15 cellular contexts compared by ENCODE assay signal in genomic region chr19:19445288-19445687, GRCh38. TPM values are rescaled to one million over a fixed set of nuclear protein-coding genes. Genes with fewer than 3 reads are reported as not detected.
DNase-seq lines count a peak whose midpoint lies in the region; ATAC-seq and TF ChIP-seq lines count a peak whose summit lies in the region.
"Had no signal": no experiment of that assay in that cellular context is flagged by ENCODE, and none has a peak within 500 bp of the region (broad histone marks: within the 10 kb centered on the region; RNA-seq: fewer than 3 reads in every experiment).

No MANE protein-coding gene starts in this region.

- H3K9me3 Mint-ChIP-seq in effector memory CD8-positive, alpha-beta T cell: no peaks in the 10 kb centered on the region

- H3K9ac ChIP-seq in SK-N-SH (no peak overlapping the region), skeletal muscle satellite cell (ENCODE audit: low read depth, low read length) (peak overlapping the region; percentile 2)

- H4K20me1 ChIP-seq in SK-N-SH (ENCODE audit: insufficient read depth): peaks cover 80% of the 10 kb centered on the region

- H3K9me3 ChIP-seq in SK-N-SH (no peaks in the 10 kb centered on the region), RWPE2 (ENCODE audit: severe bottlenecking) (no peaks in the 10 kb centered on the region), skeletal muscle satellite cell (replicated peaks; ENCODE audit: low read length) (no peaks in the 10 kb centered on the region), lower lobe of right lung (no peaks in the 10 kb centered on the region)
- H3K9me3 ChIP-seq: ovary, SJSA1 had no signal

- H3K27me3 ChIP-seq in SK-N-SH (ENCODE audit: insufficient read depth): no peaks in the 10 kb centered on the region
- H3K27me3 ChIP-seq in RWPE2 (ENCODE audit: insufficient read depth, poor library complexity, severe bottlenecking): no peaks in the 10 kb centered on the region
- no peaks in the 10 kb centered on the region for H3K27me3 ChIP-seq in skeletal muscle satellite cell (ENCODE audit: control insufficient read depth, insufficient read depth, low read length)
- H3K27me3 ChIP-seq in lower lobe of right lung (ENCODE audit: low read depth): no peaks in the 10 kb centered on the region
- H3K27me3 ChIP-seq: ovary, SJSA1 had no signal

- ATAC-seq in SK-N-SH treated with all-trans-retinoic acid at 6 μM for 48 hours (no peak), RWPE2 (ENCODE audit: low read depth) (no peak), lower lobe of right lung (no peak)
- ATAC-seq in effector memory CD8-positive, alpha-beta T cell (replicated peaks): no peak

- peak overlapping the region in 1 of 2 experiments; percentile 48; a peak in 1 of 4 replicates for H3K27ac ChIP-seq in SK-N-SH (ENCODE audit: low read depth in 2 of 2, low read length in 1 of 2)
- peak overlapping the region; percentile 9 for H3K27ac ChIP-seq in RWPE2 (ENCODE audit: poor library complexity, severe bottlenecking)
- no peak overlapping the region for H3K27ac ChIP-seq in lower lobe of right lung
- H3K27ac ChIP-seq: 22Rv1, ovary, SJSA1 had no signal

- 74% methylated on average over 1 of the region's 1 CpG for WGBS in SK-N-SH (ENCODE audit: low lambda C conversion rate)

- TF ChIP-seq EP300 in SK-N-SH (IDR thresholded peaks at IDR 0.05; ENCODE audit: borderline replicate concordance in 1 of 2, low read depth in 1 of 2, low read length in 1 of 2): no peak

- H3K27ac Mint-ChIP-seq in effector memory CD8-positive, alpha-beta T cell: peak overlapping the region; percentile 95 to 98

- CTCF ChIA-PET in SK-N-SH (lab: Yijun Ruan, JAX): no interaction called here

- POLR2A ChIA-PET in SK-N-SH (lab: Yijun Ruan, JAX): no interaction called here

- peaks cover 97% of the 10 kb centered on the region for H3K79me2 ChIP-seq in SK-N-SH (ENCODE audit: insufficient read depth)

- intact Hi-C loops in lower lobe of right lung (cut with DNase I): no loop called here

- peaks cover 45% of the 10 kb centered on the region for H3K36me3 Mint-ChIP-seq in effector memory CD8-positive, alpha-beta T cell (ENCODE audit: insufficient read depth)

- TF ChIP-seq RAD21 in SK-N-SH (IDR thresholded peaks at IDR 0.05; ENCODE audit: low read length): no peak

- H3K4me3 ChIP-seq in SK-N-SH (ENCODE audit: low read depth in 2 of 2, low read length in 1 of 2) (no peak overlapping the region), RWPE2 (ENCODE audit: severe bottlenecking) (no peak overlapping the region), skeletal muscle satellite cell (ENCODE audit: low read length) (no peak overlapping the region), lower lobe of right lung (no peak overlapping the region)
- H3K4me3 ChIP-seq: ovary, SJSA1 had no signal

- peaks cover 19% of the 10 kb centered on the region for H3F3A ChIP-seq in SK-N-SH (replicated peaks; ENCODE audit: insufficient read depth)

- H3K9me2 ChIP-seq in SK-N-SH: no peaks in the 10 kb centered on the region

- H3K4me1 ChIP-seq in SK-N-SH (ENCODE audit: control insufficient read depth in 1 of 2, insufficient read depth in 2 of 2, low read depth in 1 of 2, low read length in 1 of 2) (peaks cover 10 to 15% of the 10 kb centered on the region in 2 experiments; a peak in 3 of 4 replicates), RWPE2 (ENCODE audit: insufficient read depth, poor library complexity, severe bottlenecking) (peaks cover 2% of the 10 kb centered on the region), skeletal muscle satellite cell (ENCODE audit: control insufficient read depth, insufficient read depth, low read length) (peaks cover 39% of the 10 kb centered on the region), lower lobe of right lung (peaks cover 45% of the 10 kb centered on the region)

- TF ChIP-seq CTCF in SK-N-SH (IDR thresholded peaks at IDR 0.05) (no peak), RWPE2 (IDR thresholded peaks at IDR 0.05; ENCODE audit: poor library complexity, severe bottlenecking) (no peak), lower lobe of right lung (IDR thresholded peaks at IDR 0.05) (no peak)

- no peak for DNase-seq in SK-N-SH
- DNase-seq in RWPE2 (ENCODE audit: low spot score): no peak
- DNase-seq in effector memory CD8-positive, alpha-beta T cell: no peak
- DNase-seq in lower lobe of right lung: no peak
- no peak for DNase-seq in KBM-7
- DNase-seq in NCI-H1694 (lab: John Stamatoyannopoulos, UW): no peak
- DNase-seq: H7; NCI-H1105; NCI-H524; ovary; stimulated activated CD4-positive, alpha-beta T cell treated with anti-CD3 and anti-CD28 coated beads, Interleukin-4, amount 100 ng/mL, for 24 hours had no signal

- in situ Hi-C loops in KBM-7 (cut with MboI; ENCODE audit: low pct_unique_long_range_greater_than_20kb, low sequenced_read_pairs): no loop called here

- no peaks in the 10 kb centered on the region for H3K27me3 Mint-ChIP-seq in effector memory CD8-positive, alpha-beta T cell

- H3K36me3 ChIP-seq in SK-N-SH (replicated peaks in 1 of 2; ENCODE audit: control insufficient read depth in 1 of 2, insufficient read depth in 2 of 2, low read length in 1 of 2) (no peaks in the 10 kb centered on the region), RWPE2 (ENCODE audit: low read depth) (peaks cover 12% of the 10 kb centered on the region), skeletal muscle satellite cell (ENCODE audit: insufficient read depth, low read length) (peaks cover 14% of the 10 kb centered on the region), lower lobe of right lung (no peaks in the 10 kb centered on the region)
- H3K36me3 ChIP-seq: ovary had no signal

- H3K4me3 Mint-ChIP-seq in effector memory CD8-positive, alpha-beta T cell: peak overlapping the region; percentile 36 to 71

- H2AFZ ChIP-seq in SK-N-SH (ENCODE audit: low read depth): no peak overlapping the region

- H3K4me1 Mint-ChIP-seq in effector memory CD8-positive, alpha-beta T cell (ENCODE audit: low read depth in 2 of 2): peaks cover 67 to 69% of the 10 kb centered on the region in 2 donors

- peak overlapping the region; percentile 5; the same call in 1 of the 2 replicates for H3K4me2 ChIP-seq in SK-N-SH
- H3K4me2 ChIP-seq in skeletal muscle satellite cell (ENCODE audit: low read length): no peak overlapping the region

TF ChIP-seq in SK-N-SH, 30 proteins besides CTCF, POLR2A, EP300 and RAD21 (continues in another document):
- no peak for TF ChIP-seq JUND (IDR thresholded peaks at IDR 0.05)
- no peak for TF ChIP-seq FOXJ3 (CRISPR knock-in tag; IDR thresholded peaks at IDR 0.05)
- TF ChIP-seq IRF3 (IDR thresholded peaks at IDR 0.05; ENCODE audit: low read depth, low read length): no peak
- TF ChIP-seq RCOR1 (IDR thresholded peaks at IDR 0.05; ENCODE audit: low read length): no peak
- TF ChIP-seq TEAD4 (IDR thresholded peaks at IDR 0.05; ENCODE audit: borderline replicate concordance, insufficient read depth): no peak
- no peak for TF ChIP-seq NRF1 (IDR thresholded peaks at IDR 0.05; ENCODE audit: low read depth, low read length)
- TF ChIP-seq PBX3 (IDR thresholded peaks at IDR 0.05): no peak

TF ChIP-seq in SK-N-SH treated with all-trans-retinoic acid at 6 μM for 48 hours, 23 proteins besides CTCF, POLR2A, EP300 and RAD21 (continues in another document):
- TF ChIP-seq GLIS3 (CRISPR knock-in tag; IDR thresholded peaks at IDR 0.05): no peak
- no peak for TF ChIP-seq SNAI2 (CRISPR knock-in tag; IDR thresholded peaks at IDR 0.05)
- no peak for TF ChIP-seq BACH2 (CRISPR knock-in tag; IDR thresholded peaks at IDR 0.05; ENCODE audit: borderline replicate concordance)
- no peak for TF ChIP-seq CSRNP3 (CRISPR knock-in tag; IDR thresholded peaks at IDR 0.05)
- TF ChIP-seq ZFP3 (CRISPR knock-in tag; IDR thresholded peaks at IDR 0.05): no peak
- TF ChIP-seq CSDC2 (CRISPR knock-in tag; IDR thresholded peaks at IDR 0.05): no peak
- TF ChIP-seq TSHZ2 (CRISPR knock-in tag; IDR thresholded peaks at IDR 0.05): no peak
- TF ChIP-seq ZNF70 (CRISPR knock-in tag; IDR thresholded peaks at IDR 0.05): no peak

RNA-seq across cellular contexts. Expression of gene GATAD2A, which starts 39.8 kb away (rescaled TPM):
- 28.0 and 36.6 TPM in 2 replicates for polyA plus RNA-seq in SK-N-SH (2012; rRNA removed)
- polyA plus RNA-seq in SK-N-SH (2012; cell fraction: cytosol; rRNA removed): 37.5 and 38.1 TPM in 2 replicates
- polyA plus RNA-seq in SK-N-SH (2012; cell fraction: nucleus; rRNA removed): 22.9 and 35.5 TPM in 2 replicates
- total RNA-seq in skeletal muscle satellite cell (2012; rRNA removed): 61.4 and 71.2 TPM in 2 replicates
- total RNA-seq in lower lobe of right lung: 84.0 TPM
